11 cellular contexts compared by ENCODE assay signal in the genomic region with DNA sequence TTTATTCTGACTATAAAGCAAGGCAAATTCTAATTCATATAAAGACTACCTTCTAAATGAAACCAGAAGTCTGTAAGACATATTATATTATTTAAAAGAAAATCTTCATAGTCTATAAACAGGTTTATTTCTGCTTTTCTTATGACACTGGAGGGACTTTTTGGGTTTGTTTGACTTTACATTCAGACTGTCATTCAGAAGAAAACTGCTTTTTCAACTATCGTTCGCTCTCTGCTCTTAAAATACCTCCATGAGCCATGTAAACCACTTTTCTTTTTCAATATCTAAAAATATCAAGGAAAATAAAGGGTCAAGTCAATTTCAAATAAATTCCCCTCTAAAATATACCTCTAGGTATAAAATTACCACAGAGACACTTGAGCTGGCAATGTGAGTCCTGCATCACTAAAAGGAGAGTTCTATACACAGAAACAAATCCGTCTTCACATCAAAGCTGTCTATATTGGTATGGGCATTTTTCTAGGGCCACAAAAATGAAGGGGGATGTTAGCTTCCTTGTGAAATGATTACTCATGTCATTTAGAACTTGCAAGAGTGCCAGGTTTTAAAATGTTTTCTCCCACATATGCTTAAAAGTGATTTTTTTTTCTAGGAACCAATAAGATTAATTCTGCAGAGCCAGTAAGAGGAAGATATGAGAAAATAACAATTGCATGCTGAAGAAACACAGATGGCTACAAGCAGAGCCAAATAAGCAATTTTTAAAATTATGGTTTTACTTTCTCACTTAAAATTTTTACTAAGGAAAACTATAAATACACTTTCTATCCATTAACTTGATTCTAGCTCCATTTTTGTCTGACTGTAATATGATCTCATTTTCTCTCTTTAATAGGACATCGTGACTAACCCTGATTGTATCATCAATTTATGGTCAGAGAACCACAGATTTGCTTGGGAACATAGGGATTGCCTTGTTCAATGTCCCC.
DNase-seq lines count a peak whose midpoint lies in the region; ATAC-seq and TF ChIP-seq lines count a peak whose summit lies in the region.
"Had no signal": no experiment of that assay in that cellular context is flagged by ENCODE, and none has a peak within 500 bp of the region (broad histone marks: within the 10 kb centered on the region; RNA-seq: fewer than 3 reads in every experiment).

No MANE protein-coding gene starts in this region.

- no peak for TF ChIP-seq CTCF in GM12864 (IDR thresholded peaks at IDR 0.05; ENCODE audit: low read depth, low read length, missing control alignments)
- TF ChIP-seq CTCF in foreskin fibroblast (IDR thresholded peaks at IDR 0.05; ENCODE audit: low read depth, low read length): no peak

- ATAC-seq in GM21529 (IDR thresholded peaks at IDR 0.05; ENCODE audit: unreplicated experiment) (peak; percentile 82), HG03558 (IDR thresholded peaks at IDR 0.05; ENCODE audit: extremely low read depth, unreplicated experiment) (peak; percentile 71), HG03025 (IDR thresholded peaks at IDR 0.05; ENCODE audit: low FRiP score, unreplicated experiment) (no peak)

- H3K4me3 ChIP-seq in GM12864 (ENCODE audit: low read depth, low read length): peak overlapping the region; percentile 23; the same call in 1 of the 2 replicates
- no peak overlapping the region for H3K4me3 ChIP-seq in foreskin fibroblast (ENCODE audit: low read depth in 1 of 2, low read length in 2 of 2)
- H3K4me3 ChIP-seq: cardiac muscle cell had no signal

- peak; percentile 48 for DNase-seq in GM12864 (ENCODE audit: low read depth)
- DNase-seq in foreskin fibroblast: peak; percentile 39 to 64
- no peak for DNase-seq in NCI-H524 treated with DMSO at 0.1 percent for 48 hours (lab: John Stamatoyannopoulos, UW)
- no peak for DNase-seq in NOMO-1 treated with DMSO at 0.1 percent for 48 hours (lab: John Stamatoyannopoulos, UW; ENCODE audit: unreplicated experiment)
- no peak for DNase-seq in amniotic stem cell (lab: John Stamatoyannopoulos, UW)
- DNase-seq: GF-D8, T-helper 9 cell had no signal

Comparison
In these comparisons a context has a peak if more than half of its experiments do, and no peak if none do; other contexts are left out.
1. DNase-seq: peak in GM12864 (single experiment) and foreskin fibroblast (2 of 2); none in NCI-H524 treated with DMSO at 0.1 percent for 48 hours (single experiment), NOMO-1 treated with DMSO at 0.1 percent for 48 hours (single experiment) and amniotic stem cell (single experiment).